ENCODE assay signal across 21 cellular contexts in genomic region chr18:66819235-66819634, GRCh38.
A peak's percentile ranks its signal among the peaks of the same experiment; 100 is the strongest.
DNase-seq lines count a peak whose midpoint lies in the region; ATAC-seq and TF ChIP-seq lines count a peak whose summit lies in the region.
"Had no signal": no experiment of that assay in that cellular context is flagged by ENCODE, and none has a peak within 500 bp of the region (broad histone marks: within the 10 kb centered on the region; RNA-seq: fewer than 3 reads in every experiment).

No MANE protein-coding gene starts in this region.

- H3K27me3 ChIP-seq in RWPE2 (ENCODE audit: insufficient read depth, poor library complexity, severe bottlenecking): no peaks in the 10 kb centered on the region
- H3K27me3 ChIP-seq in adrenal gland: no peaks in the 10 kb centered on the region
- H3K27me3 ChIP-seq: ascending aorta, SJSA1 had no signal

- intact Hi-C loops in adrenal gland (cut with DNase I): no loop called here

- H3K4me1 ChIP-seq in RWPE2 (ENCODE audit: insufficient read depth, poor library complexity, severe bottlenecking) (no peaks in the 10 kb centered on the region), adrenal gland (replicated peaks in 1 of 2) (no peaks in the 10 kb centered on the region)
- H3K4me1 ChIP-seq: ascending aorta, left ventricle myocardium inferior, SJSA1 had no signal

- TF ChIP-seq POLR2A in adrenal gland (IDR thresholded peaks at IDR 0.05): no peak

- H3K36me3 ChIP-seq in RWPE2 (ENCODE audit: low read depth) (no peaks in the 10 kb centered on the region), adrenal gland (replicated peaks in 1 of 2) (no peaks in the 10 kb centered on the region)
- H3K36me3 ChIP-seq: ascending aorta, left ventricle myocardium inferior, SJSA1 had no signal

- TF ChIP-seq CTCF in RWPE2 (IDR thresholded peaks at IDR 0.05; ENCODE audit: poor library complexity, severe bottlenecking) (peak; percentile 34), fibroblast of pulmonary artery (IDR thresholded peaks at IDR 0.05; ENCODE audit: low read length, missing control alignments) (peak; percentile 15), adrenal gland (IDR thresholded peaks at IDR 0.05) (no peak)

- no peak overlapping the region for H3K4me3 ChIP-seq in RWPE2 (ENCODE audit: severe bottlenecking)
- no peak overlapping the region for H3K4me3 ChIP-seq in fibroblast of pulmonary artery (replicated peaks; ENCODE audit: low read depth, low read length)
- no peak overlapping the region for H3K4me3 ChIP-seq in adrenal gland
- H3K4me3 ChIP-seq: ascending aorta, left ventricle myocardium inferior, SJSA1 had no signal

- H3K27ac ChIP-seq in RWPE2 (ENCODE audit: poor library complexity, severe bottlenecking) (no peak overlapping the region), adrenal gland (no peak overlapping the region)
- H3K27ac ChIP-seq: ascending aorta, left ventricle myocardium inferior, SJSA1 had no signal

- peak; percentile 55 for ATAC-seq in HG03575 (IDR thresholded peaks at IDR 0.05; ENCODE audit: extremely low read depth, insufficient number of reproducible peaks, low FRiP score, unreplicated experiment)
- ATAC-seq in RWPE2 (ENCODE audit: low read depth): no peak
- no peak for ATAC-seq in GM19455 (IDR thresholded peaks at IDR 0.05; ENCODE audit: unreplicated experiment)
- ATAC-seq in HG03108 (IDR thresholded peaks at IDR 0.05; ENCODE audit: unreplicated experiment): no peak
- ATAC-seq: activated CD4-positive, alpha-beta T cell treated with anti-CD3 and anti-CD28 coated beads for 36 hours had no signal

- H3K9me3 ChIP-seq in RWPE2 (ENCODE audit: severe bottlenecking) (no peaks in the 10 kb centered on the region), adrenal gland (replicated peaks in 1 of 3) (no peaks in the 10 kb centered on the region)
- H3K9me3 ChIP-seq: ascending aorta, left ventricle myocardium inferior, SJSA1 had no signal

- DNase-seq in DMS53 (lab: John Stamatoyannopoulos, UW) (peak; percentile 41), RWPE2 (ENCODE audit: low spot score) (no peak), fibroblast of pulmonary artery (ENCODE audit: low read depth) (no peak), amygdala (lab: John Stamatoyannopoulos, UW) (no peak), adrenal gland (no peak)
- DNase-seq: activated CD4-positive, alpha-beta T cell treated with anti-CD3 and anti-CD28 coated beads for 36 hours; activated effector memory CD4-positive, alpha-beta T cell treated with Interleukin-2 at 50 U/mL for 16 hours; cortex of kidney; erythroblast; GOT3; left ventricle myocardium inferior; NCI-H1436; NCI-H446; stimulated activated CD4-positive, alpha-beta T cell treated with anti-CD3 and anti-CD28 coated beads, Interleukin-2, amount 100 ng/mL, for 48 hours; substantia nigra; T1000 had no signal

- 85 to 94% (median 88%) methylated on average over 1 of the region's 1 CpG for WGBS in adrenal gland, 4 donors

Comparison
In these comparisons a context has a peak if more than half of its experiments do, and no peak if none do; other contexts are left out.
1. CTCF ChIP-seq: peak in RWPE2 (single experiment) and fibroblast of pulmonary artery (single experiment); none in adrenal gland (0 of 6).